ENCODE assay signal across 27 cellular contexts in genomic region chr2:19689769-19690168, GRCh38.
DNase-seq lines count a peak whose midpoint lies in the region; ATAC-seq, FAIRE-seq and TF ChIP-seq lines count a peak whose summit lies in the region.
"Had no signal": no experiment of that assay in that cellular context is flagged by ENCODE, and none has a peak within 500 bp of the region (broad histone marks: within the 10 kb centered on the region; RNA-seq: fewer than 3 reads in every experiment).

No MANE protein-coding gene starts in this region.

- H3K4ac ChIP-seq in H1 (replicated peaks; ENCODE audit: insufficient read length, low read depth, low read length): no peak overlapping the region

- H3K36me3 ChIP-seq in H1 (ENCODE audit: control insufficient read depth in 2 of 4, insufficient read depth in 4 of 4, low read length in 3 of 4) (no peaks in the 10 kb centered on the region), thoracic aorta (no peaks in the 10 kb centered on the region), adrenal gland (replicated peaks in 1 of 2) (no peaks in the 10 kb centered on the region)
- H3K36me3 ChIP-seq: BLaER1 treated with 17β-estradiol and CSF1 and Interleukin-3, amounts not matched to agents 10 nM and 100 nM had no signal

- H2AK5ac ChIP-seq in H1 (ENCODE audit: low read depth, low read length): 0 out of 2 replicates have a peak overlapping the region, but pooled peaks have one; percentile 24

- H3K4me2 ChIP-seq in H1 (ENCODE audit: insufficient read depth in 1 of 2, low read depth in 2 of 2, low read length in 2 of 2): no peak overlapping the region
- H3K4me2 ChIP-seq: A549; BLaER1 treated with 17β-estradiol and CSF1 and Interleukin-3, amounts not matched to agents 10 nM and 100 nM had no signal

- H4K20me1 ChIP-seq in H1 (replicated peaks in 1 of 2; ENCODE audit: control insufficient read depth in 1 of 2, insufficient read depth in 2 of 2, low read length in 2 of 2): no peaks in the 10 kb centered on the region
- H4K20me1 ChIP-seq: BLaER1 treated with 17β-estradiol and CSF1 and Interleukin-3, amounts not matched to agents 10 nM and 100 nM had no signal

- no peak overlapping the region for H3K4me3 ChIP-seq in right cardiac atrium (ENCODE audit: low read length)
- H3K4me3 ChIP-seq in H1 (ENCODE audit: extremely low read depth in 1 of 4, insufficient read depth in 2 of 4, low read depth in 3 of 4, low read length in 4 of 4): no peak overlapping the region
- no peak overlapping the region for H3K4me3 ChIP-seq in thoracic aorta
- no peak overlapping the region for H3K4me3 ChIP-seq in adrenal gland
- H3K4me3 ChIP-seq: A549; BLaER1 treated with 17β-estradiol and CSF1 and Interleukin-3, amounts not matched to agents 10 nM and 100 nM; GM12878 had no signal

- ATAC-seq in right cardiac atrium (peak in 1 of 2 donors; percentile 20), thoracic aorta (ENCODE audit: insufficient number of reproducible peaks, low FRiP score, low read depth) (no peak)
- ATAC-seq: A549, GM12878 had no signal

- no peak overlapping the region for H2BK12ac ChIP-seq in H1 (ENCODE audit: low read depth, low read length)

- DNase-seq in right cardiac atrium: peak in 2 of 3 donors; percentile 38 to 56
- no peak for DNase-seq in cardiac septum (ENCODE audit: low spot score)
- no peak for DNase-seq in H1 (ENCODE audit: low read depth in 1 of 2, low spot score in 2 of 2)
- peak; percentile 51 for DNase-seq in mesenteric fat pad (ENCODE audit: low spot score)
- no peak for DNase-seq in thoracic aorta (ENCODE audit: low spot score)
- no peak for DNase-seq in anterior cingulate cortex (lab: John Stamatoyannopoulos, UW)
- DNase-seq in activated CD8-positive, alpha-beta memory T cell treated with anti-CD3 and anti-CD28 coated beads for 24 hours: no peak
- DNase-seq in adrenal gland: no peak
- DNase-seq: AML-193; CD4-positive, alpha-beta memory T cell; CD4-positive, CD25-positive, alpha-beta regulatory T cell; CD8-positive, alpha-beta memory T cell; COR-L47; DMS 273 treated with DMSO at 0.1 percent for 48 hours; DMS153; DMS53; DMS79; DND-41; EL; GDM1 had no signal

- no peak for TF ChIP-seq POLR2A in H1 (IDR thresholded peaks at IDR 0.05; ENCODE audit: control extremely low read depth in 1 of 2, low read depth in 2 of 2, low read length in 2 of 2)
- no peak for TF ChIP-seq POLR2A in adrenal gland (IDR thresholded peaks at IDR 0.05)

- FAIRE-seq in H1 (lab: Jason Lieb, UNC): no peak
- FAIRE-seq: A549, GM12878, GM12892, GM18507 had no signal

- no peaks in the 10 kb centered on the region for H3K23me2 ChIP-seq in H1 (ENCODE audit: low read depth, low read length)

- H2BK5ac ChIP-seq in H1 (ENCODE audit: low read depth, low read length): no peak overlapping the region

- POLR2A ChIA-PET in H1 (lab: Charles Lee; ENCODE audit: partially characterized antibody): no interaction called here

- H3K23ac ChIP-seq in H1 (ENCODE audit: insufficient read length): no peak overlapping the region

- H2AFZ ChIP-seq in H1 (ENCODE audit: low read length): no peak overlapping the region

- no peak overlapping the region for H3K14ac ChIP-seq in H1 (ENCODE audit: insufficient read length)

- TF ChIP-seq RAD21 in H1 (IDR thresholded peaks at IDR 0.05 in 1 of 2, conservative IDR thresholded peaks at IDR 0.05 in 1 of 2; ENCODE audit: low read depth in 2 of 2, low read length in 2 of 2): no peak

- H3K4me1 ChIP-seq in right cardiac atrium (ENCODE audit: control insufficient read depth, insufficient read depth, low read length) (peaks cover 2% of the 10 kb centered on the region), H1 (replicated peaks in 1 of 4; ENCODE audit: control insufficient read depth in 3 of 4, insufficient read depth in 4 of 4, low read length in 3 of 4) (no peaks in the 10 kb centered on the region), thoracic aorta (ENCODE audit: control insufficient read depth in 1 of 2, low read depth in 2 of 2) (peaks cover 7 to 32% of the 10 kb centered on the region in 2 donors), adrenal gland (replicated peaks in 1 of 2) (no peaks in the 10 kb centered on the region)

- no peak overlapping the region for H4K8ac ChIP-seq in H1 (ENCODE audit: extremely low read depth, insufficient read depth, low read length)

- CTCF ChIA-PET in H1 (lab: Charles Lee; ENCODE audit: partially characterized antibody): interaction anchor here (0.7 to 5.1 kb wide), 4 partner anchors 13 to 200 kb away, joined by 3 to 23 read pairs (median 11); no protein-coding TSS in a partner anchor

- H4K91ac ChIP-seq in H1 (replicated peaks; ENCODE audit: insufficient read length, low read length): no peak overlapping the region

- no peak overlapping the region; the same call in 1 of the 2 replicates for H3K18ac ChIP-seq in H1 (ENCODE audit: extremely low read depth, low read length)

- H3K27me3 ChIP-seq in right cardiac atrium (ENCODE audit: control insufficient read depth, insufficient read depth) (no peaks in the 10 kb centered on the region), H1 (replicated peaks in 1 of 4; ENCODE audit: control insufficient read depth in 3 of 4, extremely low read depth in 1 of 4, insufficient read depth in 3 of 4, low read length in 3 of 4) (no peaks in the 10 kb centered on the region), thoracic aorta (replicated peaks; ENCODE audit: insufficient read depth) (no peaks in the 10 kb centered on the region), adrenal gland (no peaks in the 10 kb centered on the region)
- H3K27me3 ChIP-seq: BLaER1 treated with 17β-estradiol and CSF1 and Interleukin-3, amounts not matched to agents 10 nM and 100 nM had no signal

- H4K5ac ChIP-seq in H1 (ENCODE audit: insufficient read length, low read depth, low read length): no peak overlapping the region

- intact Hi-C loops in right cardiac atrium (cut with DNase I) (no loop called here), cardiac septum (cut with DNase I) (no loop called here), adrenal gland (cut with DNase I) (no loop called here)

- H3K9ac ChIP-seq in H1 (replicated peaks in 1 of 4; ENCODE audit: extremely low read depth in 1 of 4, low read depth in 3 of 4, low read length in 3 of 4): no peak overlapping the region
- H3K9ac ChIP-seq: BLaER1 treated with 17β-estradiol and CSF1 and Interleukin-3, amounts not matched to agents 10 nM and 100 nM had no signal

- TF ChIP-seq EP300 in H1 (IDR thresholded peaks at IDR 0.05; ENCODE audit: borderline replicate concordance in 1 of 2, low read depth in 2 of 2, low read length in 2 of 2): no peak

- no peak overlapping the region for H2BK120ac ChIP-seq in H1 (replicated peaks; ENCODE audit: low read depth, low read length)

- no peak overlapping the region for H2BK15ac ChIP-seq in H1 (ENCODE audit: low read length)

- TF ChIP-seq CTCF in H1 (IDR thresholded peaks at IDR 0.05; ENCODE audit: control extremely low read depth in 1 of 3, insufficient read depth in 1 of 3, low read depth in 1 of 3, low read length in 3 of 3): no peak
- TF ChIP-seq CTCF in thoracic aorta (IDR thresholded peaks at IDR 0.05): no peak
- TF ChIP-seq CTCF in adrenal gland (IDR thresholded peaks at IDR 0.05): no peak

- no peak overlapping the region for H2BK20ac ChIP-seq in H1 (ENCODE audit: low read length)

- no peak overlapping the region for H3K56ac ChIP-seq in H1 (replicated peaks; ENCODE audit: insufficient read length, low read depth, low read length)

- WGBS in right cardiac atrium: 83% methylated on average over 5 of the region's 5 CpGs
- 100% methylated on average over 5 of the region's 5 CpGs; no CpG with 5 or more reads in 1 of the 2 experiments for WGBS in H1 (ENCODE audit: extremely low coverage in 1 of 2, insufficient coverage in 1 of 2, insufficient read length in 1 of 2, insufficient replicate concordance in 2 of 2, low coverage in 1 of 2, low lambda C conversion rate in 2 of 2, missing lambda C conversion rate in 1 of 2), 2 experiments
- 84 to 97% (median 88%) methylated on average over 2 to 5 of the region's 5 CpGs for WGBS in adrenal gland, 4 donors

- H3K79me2 ChIP-seq in H1 (ENCODE audit: control insufficient read depth in 1 of 2, insufficient read depth in 2 of 2, low read length in 2 of 2): no peaks in the 10 kb centered on the region

- H3K79me1 ChIP-seq in H1 (ENCODE audit: low read depth, low read length): no peaks in the 10 kb centered on the region

- H3K9me3 ChIP-seq in right cardiac atrium (ENCODE audit: control insufficient read depth, low read length): no peaks in the 10 kb centered on the region
- no peaks in the 10 kb centered on the region for H3K9me3 ChIP-seq in H1 (ENCODE audit: insufficient read depth in 2 of 2, low read depth in 1 of 2, low read length in 1 of 2)
- H3K9me3 ChIP-seq in thoracic aorta: no peaks in the 10 kb centered on the region
- no peaks in the 10 kb centered on the region for H3K9me3 ChIP-seq in adrenal gland (replicated peaks in 1 of 3)
- H3K9me3 ChIP-seq: A549; BLaER1 treated with 17β-estradiol and CSF1 and Interleukin-3, amounts not matched to agents 10 nM and 100 nM had no signal

- no peak overlapping the region for H3K27ac ChIP-seq in right cardiac atrium (ENCODE audit: low read length)
- H3K27ac ChIP-seq in H1 (ENCODE audit: low read depth, low read length): no peak overlapping the region
- peak overlapping the region; percentile 78 to 79 for H3K27ac ChIP-seq in thoracic aorta
- H3K27ac ChIP-seq in adrenal gland: no peak overlapping the region
- H3K27ac ChIP-seq: 22Rv1; A549; BLaER1 treated with 17β-estradiol and CSF1 and Interleukin-3, amounts not matched to agents 10 nM and 100 nM; C4-2B had no signal

TF ChIP-seq in H1, 55 proteins besides CTCF, POLR2A, EP300 and RAD21 (continues in another document):
- no peak for TF ChIP-seq TAF7 (optimal IDR thresholded peaks at IDR 0.05; ENCODE audit: borderline replicate concordance, low read depth, low read length)
- TF ChIP-seq SRF (IDR thresholded peaks at IDR 0.05; ENCODE audit: low read depth, low read length): no peak
- no peak for TF ChIP-seq ASH2L (IDR thresholded peaks at IDR 0.05; ENCODE audit: low read length)
- no peak for TF ChIP-seq NRF1 (IDR thresholded peaks at IDR 0.05; ENCODE audit: low read depth, low read length)
- TF ChIP-seq RXRA (IDR thresholded peaks at IDR 0.05; ENCODE audit: insufficient read depth, low read depth, low read length): no peak
- TF ChIP-seq RNF2 (IDR thresholded peaks at IDR 0.05; ENCODE audit: borderline replicate concordance, low read depth, low read length, missing control alignments, poor library complexity, severe bottlenecking): no peak
- no peak for TF ChIP-seq SP1 (IDR thresholded peaks at IDR 0.05; ENCODE audit: low read depth, low read length)
- no peak for TF ChIP-seq EZH2 (IDR thresholded peaks at IDR 0.05; ENCODE audit: low read depth, low read length, severe bottlenecking)

Comparison
In these comparisons a context has a peak if more than half of its experiments do, and no peak if none do; other contexts are left out.
1. DNase-seq: peak in right cardiac atrium (2 of 3) and mesenteric fat pad (single experiment); none in cardiac septum (single experiment), H1 (0 of 2), thoracic aorta (single experiment), anterior cingulate cortex (0 of 58), activated CD8-positive, alpha-beta memory T cell treated with anti-CD3 and anti-CD28 coated beads for 24 hours (single experiment) and adrenal gland (0 of 7).
2. H3K27ac ChIP-seq: peak in thoracic aorta (2 of 2); none in right cardiac atrium (single experiment), H1 (single experiment) and adrenal gland (0 of 5).